8 cellular contexts compared by ENCODE assay signal in the genomic region with DNA sequence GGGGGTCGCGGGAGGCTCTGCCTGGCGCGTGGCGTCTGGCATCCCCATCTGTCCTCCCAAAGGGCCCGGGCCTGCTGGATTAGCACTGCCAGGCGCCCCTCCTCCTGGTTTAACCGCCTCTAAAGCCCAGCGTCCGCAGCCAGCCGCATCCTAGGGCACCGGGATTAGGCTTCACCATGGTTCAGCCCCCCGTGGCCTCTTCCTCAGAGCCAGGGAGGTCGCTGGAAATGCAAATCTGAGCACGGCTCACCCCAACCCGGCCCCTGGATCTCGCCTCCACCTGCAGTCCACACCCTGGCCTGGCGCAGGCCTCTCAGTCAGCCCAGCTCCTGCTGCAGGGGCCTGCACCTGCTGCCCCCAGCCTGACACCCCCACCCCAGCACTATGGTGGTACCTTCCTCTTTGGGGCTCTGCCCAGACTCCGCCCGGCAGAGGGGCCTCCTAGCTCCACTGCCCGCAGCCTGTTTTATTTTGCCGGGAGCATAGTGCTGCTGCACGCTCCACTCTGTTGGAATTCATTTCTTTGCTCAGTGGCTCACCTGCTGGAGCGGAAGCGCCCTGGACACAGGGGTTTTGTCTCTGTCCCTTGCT. TPM values are rescaled to one million over a fixed set of nuclear protein-coding genes. Genes with fewer than 3 reads are reported as not detected.
A peak's percentile ranks its signal among the peaks of the same experiment; 100 is the strongest.
DNase-seq lines count a peak whose midpoint lies in the region; TF ChIP-seq lines count a peak whose summit lies in the region.

No MANE protein-coding gene starts in this region.

- peak overlapping the region; percentile 64 for H3K4me3 Mint-ChIP-seq in chondrocyte (ENCODE audit: unreplicated experiment)

- DNase-seq in NCI-H2081 (lab: John Stamatoyannopoulos, UW): peak; percentile 42 to 55
- no peak for DNase-seq in NCI-H2081 treated with DMSO at 0.1 percent for 48 hours (lab: John Stamatoyannopoulos, UW)
- DNase-seq in NCI-H2227 treated with DMSO at 0.1 percent for 48 hours (lab: John Stamatoyannopoulos, UW): peak; percentile 80
- DNase-seq in chondrocyte (ENCODE audit: low spot score): peak; percentile 81
- DNase-seq in occipital lobe (lab: John Stamatoyannopoulos, UW): peak; percentile 26
- DNase-seq in NCI-H2029 (lab: John Stamatoyannopoulos, UW): no peak
- no peak for DNase-seq in effector CD8-positive, alpha-beta T cell (lab: John Stamatoyannopoulos, UW)
- no peak for DNase-seq in activated gamma-delta T cell treated with Interleukin-2 at 50 U/mL for 16 hours

- H3K27me3 Mint-ChIP-seq in chondrocyte (ENCODE audit: low read depth): no peaks in the 10 kb centered on the region

- peaks cover 3% of the 10 kb centered on the region for H3K36me3 Mint-ChIP-seq in chondrocyte (ENCODE audit: low read depth)

- H3K4me1 Mint-ChIP-seq in chondrocyte (ENCODE audit: low read depth): peaks cover 23% of the 10 kb centered on the region

- no peak for TF ChIP-seq CTCF in chondrocyte (IDR thresholded peaks at IDR 0.05)

- H3K27ac Mint-ChIP-seq in chondrocyte (ENCODE audit: unreplicated experiment): no peak overlapping the region

- H3K9me3 Mint-ChIP-seq in chondrocyte (ENCODE audit: low read depth): no peaks in the 10 kb centered on the region

RNA-seq across cellular contexts. Expression of gene PRELID3A, which starts 13.2 kb away (rescaled TPM):
- 12.0 to 16.3 TPM (median 14.4 TPM) in 3 replicates for total RNA-seq in chondrocyte
- 4.8 TPM for total RNA-seq in occipital lobe

RNA-seq across cellular contexts. Expression of gene AFG3L2, which starts 43.9 kb away (rescaled TPM):
- 36.2 to 38.5 TPM (median 37.0 TPM) in 3 replicates for total RNA-seq in chondrocyte
- total RNA-seq in occipital lobe: 39.3 TPM

Comparison
In these comparisons a context has a peak if more than half of its experiments do, and no peak if none do; other contexts are left out.
1. DNase-seq: peak in NCI-H2081 (2 of 2), NCI-H2227 treated with DMSO at 0.1 percent for 48 hours (single experiment), chondrocyte (single experiment) and occipital lobe (single experiment); none in NCI-H2081 treated with DMSO at 0.1 percent for 48 hours (single experiment), NCI-H2029 (single experiment), effector CD8-positive, alpha-beta T cell (single experiment) and activated gamma-delta T cell treated with Interleukin-2 at 50 U/mL for 16 hours (single experiment).